Comparison of ENCODE assay signal across 23 cellular contexts in genomic region chr7:138169441-138169851, GRCh38.
DNase-seq lines count a peak whose midpoint lies in the region; ATAC-seq and TF ChIP-seq lines count a peak whose summit lies in the region.
"Had no signal": no experiment of that assay in that cellular context is flagged by ENCODE, and none has a peak within 500 bp of the region (broad histone marks: within the 10 kb centered on the region; RNA-seq: fewer than 3 reads in every experiment).

No MANE protein-coding gene starts in this region.

- 0 out of 4 replicates have a peak, but pooled peaks of 1 of the 2 experiments have one; percentile 3 for TF ChIP-seq CTCF in GM23338 (conservative IDR thresholded peaks at IDR 0.05; ENCODE audit: low read depth in 2 of 2)
- TF ChIP-seq CTCF in PC-9 (conservative IDR thresholded peaks at IDR 0.05): no peak
- TF ChIP-seq CTCF in hepatocyte (IDR thresholded peaks at IDR 0.05; ENCODE audit: poor library complexity): no peak
- TF ChIP-seq CTCF in neural crest cell (conservative IDR thresholded peaks at IDR 0.05): no peak
- TF ChIP-seq CTCF in CD4-positive, alpha-beta T cell (IDR thresholded peaks at IDR 0.05): no peak

- peak; percentile 94 for DNase-seq in GM23338 (ENCODE audit: low spot score)
- DNase-seq in PC-9: peak in 1 of 2 experiments; percentile 10
- DNase-seq in hepatocyte (ENCODE audit: low spot score): no peak
- no peak for DNase-seq in neural crest cell (ENCODE audit: low read depth, low spot score)
- no peak for DNase-seq in activated T-cell treated with anti-CD3 and anti-CD28 coated beads for 4 hours
- no peak for DNase-seq in SW 1271 (lab: John Stamatoyannopoulos, UW)
- DNase-seq in CD4-positive, alpha-beta T cell: no peak
- DNase-seq: activated CD4-positive, alpha-beta T cell treated with anti-CD3 and anti-CD28 coated beads for 1 hour; activated CD8-positive, alpha-beta memory T cell treated with anti-CD3 and anti-CD28 coated beads, Interleukin-2, amount 50 U/mL, for 4 hours; activated naive CD4-positive, alpha-beta T cell treated with anti-CD3 and anti-CD28 coated beads, Interleukin-2, amount 10 ng/mL, durations not matched to agents 7 days and 5 days; CD4-positive, alpha-beta memory T cell; dermis blood vessel endothelial cell; kidney glomerular epithelial cell; NCI-H2081; NCI-H69; PC-3; SK-N-SH; stimulated activated CD4-positive, alpha-beta T cell treated with anti-CD3 and anti-CD28 coated beads, Interleukin-1b, Interleukin-23, amount 100 ng/mL, for 48 hours had no signal

- no TSS peak for BruUV-seq in PC-9 (replicated peaks; lab: Mats Ljungman, UMichigan)

- H3K27me3 ChIP-seq in GM23338 (ENCODE audit: insufficient read depth) (no peaks in the 10 kb centered on the region), PC-9 (ENCODE audit: insufficient read depth, low read depth) (no peaks in the 10 kb centered on the region), hepatocyte (no peaks in the 10 kb centered on the region)
- H3K27me3 ChIP-seq in CD4-positive, alpha-beta T cell (ENCODE audit: control insufficient read depth, insufficient read depth, low read length): peaks cover 9% of the 10 kb centered on the region
- H3K27me3 ChIP-seq: breast epithelium, neutrophil had no signal

- H3K4me1 ChIP-seq in GM23338 (ENCODE audit: insufficient read depth) (peaks cover 28% of the 10 kb centered on the region), PC-9 (replicated peaks; ENCODE audit: insufficient read depth) (no peaks in the 10 kb centered on the region), hepatocyte (ENCODE audit: insufficient read depth) (peaks cover 9% of the 10 kb centered on the region)
- H3K4me1 ChIP-seq: breast epithelium had no signal

- H3K4me3 Mint-ChIP-seq in GM23338 (peak overlapping the region; percentile 33; the same call in 1 of the 3 replicates), neural crest cell (peak overlapping the region; percentile 42)
- H3K4me3 Mint-ChIP-seq in CD4-positive, alpha-beta T cell: no peak overlapping the region
- H3K4me3 Mint-ChIP-seq: activated naive CD4-positive, alpha-beta T cell treated with anti-CD3 and anti-CD28 coated beads, Interleukin-2, amount 10 ng/mL, durations not matched to agents 7 days and 5 days; CD4-positive, alpha-beta memory T cell had no signal

- H3K79me2 ChIP-seq in GM23338 (replicated peaks; ENCODE audit: insufficient read depth) (no peaks in the 10 kb centered on the region), PC-9 (ENCODE audit: low read depth) (no peaks in the 10 kb centered on the region), hepatocyte (no peaks in the 10 kb centered on the region)

- peaks cover 50% of the 10 kb centered on the region for H3K9me3 Mint-ChIP-seq in GM23338
- peaks cover 9% of the 10 kb centered on the region for H3K9me3 Mint-ChIP-seq in neural crest cell
- H3K9me3 Mint-ChIP-seq in CD4-positive, alpha-beta T cell: peaks cover 4% of the 10 kb centered on the region

- WGBS in hepatocyte (ENCODE audit: low lambda C conversion rate, missing lambda C conversion rate): 26% methylated on average over 3 of the region's 3 CpGs

- H3K4me1 Mint-ChIP-seq in GM23338 (peaks cover 48% of the 10 kb centered on the region), neural crest cell (peaks cover 63% of the 10 kb centered on the region)
- peaks cover 10% of the 10 kb centered on the region for H3K4me1 Mint-ChIP-seq in CD4-positive, alpha-beta T cell (ENCODE audit: low read depth)

- ATAC-seq in GM23338 (peak; percentile 86), HG03378 (IDR thresholded peaks at IDR 0.05; ENCODE audit: unreplicated experiment) (no peak)
- ATAC-seq in CD4-positive, alpha-beta T cell (ENCODE audit: poor library complexity): no peak
- ATAC-seq: esophagus mucosa, PC-3, sciatic nerve had no signal

- POLR2A ChIA-PET in PC-9 (lab: Charles Lee; ENCODE audit: unreplicated experiment): interaction anchor here (0.5 to 0.7 kb wide), 4 partner anchors 185 to 569 kb away, joined by 3 to 14 read pairs (median 6); no protein-coding TSS in a partner anchor
- POLR2A ChIA-PET in CD4-positive, alpha-beta T cell (lab: Charles Lee): no interaction called here

- H3K27me3 Mint-ChIP-seq in GM23338 (ENCODE audit: insufficient read depth, low read depth, poor library complexity) (peaks cover 10% of the 10 kb centered on the region), neural crest cell (ENCODE audit: low read depth) (no peaks in the 10 kb centered on the region)
- H3K27me3 Mint-ChIP-seq in CD4-positive, alpha-beta T cell: peaks cover 40% of the 10 kb centered on the region

- H3K4me2 ChIP-seq in GM23338 (0 out of 2 replicates have a peak overlapping the region, but pooled peaks have one; percentile 8), PC-9 (no peak overlapping the region), hepatocyte (peak overlapping the region; percentile 43)
- H3K4me2 ChIP-seq: SK-N-SH had no signal

- H3K36me3 Mint-ChIP-seq in GM23338 (ENCODE audit: low read depth) (peaks cover 52% of the 10 kb centered on the region), neural crest cell (ENCODE audit: low read depth) (peaks cover 17% of the 10 kb centered on the region)
- no peaks in the 10 kb centered on the region for H3K36me3 Mint-ChIP-seq in CD4-positive, alpha-beta T cell (ENCODE audit: low read depth)

- no peak overlapping the region for H2AFZ ChIP-seq in GM23338
- H2AFZ ChIP-seq in PC-9: 0 out of 2 replicates have a peak overlapping the region, but pooled peaks have one; percentile 29
- H2AFZ ChIP-seq in hepatocyte: no peak overlapping the region

- H3F3A ChIP-seq in GM23338 (replicated peaks; ENCODE audit: low read depth): peaks cover 17% of the 10 kb centered on the region
- no peaks in the 10 kb centered on the region for H3F3A ChIP-seq in PC-9 (ENCODE audit: insufficient read depth, low read depth)

- CTCF ChIA-PET in PC-9 (lab: Charles Lee): interaction anchor here (0.6 kb wide), 1 partner anchor 9 kb away, joined by 7 read pairs; no protein-coding TSS in a partner anchor
- CTCF ChIA-PET in CD4-positive, alpha-beta T cell (lab: Charles Lee): no interaction called here

- intact Hi-C loops in PC-9 (cut with micrococcal nuclease; ENCODE audit: unreplicated experiment): loop anchor here (2.0 to 10.0 kb wide), 2 partner anchors 265 to 291 kb away; partner anchors contain the start of gene TRIM24
- intact Hi-C loops in CD4-positive, alpha-beta T cell (cut with DNase I, micrococcal nuclease): no loop called here

- H3K27ac Mint-ChIP-seq in GM23338 (peak overlapping the region; percentile 98), neural crest cell (ENCODE audit: unreplicated experiment) (peak overlapping the region; percentile 85)
- H3K27ac Mint-ChIP-seq in CD4-positive, alpha-beta T cell: no peak overlapping the region
- H3K27ac Mint-ChIP-seq: activated naive CD4-positive, alpha-beta T cell treated with anti-CD3 and anti-CD28 coated beads, Interleukin-2, amount 10 ng/mL, durations not matched to agents 7 days and 5 days; CD4-positive, alpha-beta memory T cell had no signal

- peak overlapping the region; percentile 99 for H3K27ac ChIP-seq in GM23338 (ENCODE audit: low read depth)
- H3K27ac ChIP-seq in PC-9: no peak overlapping the region
- H3K27ac ChIP-seq in hepatocyte: peak overlapping the region; percentile 38
- no peak overlapping the region for H3K27ac ChIP-seq in CD4-positive, alpha-beta T cell (ENCODE audit: low read depth, low read length)
- H3K27ac ChIP-seq: breast epithelium, neutrophil had no signal

- H3K9me2 ChIP-seq in GM23338 (ENCODE audit: insufficient read depth): peaks cover 5% of the 10 kb centered on the region; the same call in 1 of the 2 replicates
- H3K9me2 ChIP-seq in PC-9 (ENCODE audit: insufficient read depth): no peaks in the 10 kb centered on the region
- no peaks in the 10 kb centered on the region for H3K9me2 ChIP-seq in hepatocyte (replicated peaks; ENCODE audit: insufficient read depth)
- H3K9me2 ChIP-seq: SK-N-SH had no signal

- H4K20me1 ChIP-seq in GM23338 (replicated peaks; ENCODE audit: insufficient read depth): no peaks in the 10 kb centered on the region
- no peaks in the 10 kb centered on the region for H4K20me1 ChIP-seq in PC-9 (ENCODE audit: insufficient read depth)
- no peaks in the 10 kb centered on the region for H4K20me1 ChIP-seq in hepatocyte (ENCODE audit: insufficient read depth, poor library complexity, severe bottlenecking)

- peaks cover 9% of the 10 kb centered on the region for H3K36me3 ChIP-seq in GM23338 (ENCODE audit: insufficient read depth)
- no peaks in the 10 kb centered on the region for H3K36me3 ChIP-seq in PC-9 (ENCODE audit: low read depth)
- H3K36me3 ChIP-seq in hepatocyte (replicated peaks; ENCODE audit: insufficient read depth, low read depth): no peaks in the 10 kb centered on the region
- H3K36me3 ChIP-seq: breast epithelium, neutrophil had no signal

- H3K4me3 ChIP-seq in GM23338 (no peak overlapping the region), PC-9 (no peak overlapping the region), hepatocyte (no peak overlapping the region)
- H3K4me3 ChIP-seq: breast epithelium had no signal

- peaks cover 5% of the 10 kb centered on the region for H3K9me3 ChIP-seq in PC-9 (ENCODE audit: insufficient read depth, low read depth)
- peaks cover 4% of the 10 kb centered on the region for H3K9me3 ChIP-seq in hepatocyte (ENCODE audit: low read depth)
- H3K9me3 ChIP-seq in CD4-positive, alpha-beta T cell (ENCODE audit: control insufficient read depth, low read length): peaks cover 7% of the 10 kb centered on the region

TF ChIP-seq in GM23338, 12 proteins besides CTCF, POLR2A, EP300 and RAD21 (continues in another document):
- TF ChIP-seq EZH2phosphoT487 (IDR thresholded peaks at IDR 0.05; ENCODE audit: unreplicated experiment): no peak

Comparison
In these comparisons a context has a peak if more than half of its experiments do, and no peak if none do; other contexts are left out.
1. H3K27ac ChIP-seq: peak in GM23338 (single experiment) and hepatocyte (single experiment); none in PC-9 (single experiment) and CD4-positive, alpha-beta T cell (single experiment).